21 cellular contexts compared by ENCODE assay signal in the genomic region with DNA sequence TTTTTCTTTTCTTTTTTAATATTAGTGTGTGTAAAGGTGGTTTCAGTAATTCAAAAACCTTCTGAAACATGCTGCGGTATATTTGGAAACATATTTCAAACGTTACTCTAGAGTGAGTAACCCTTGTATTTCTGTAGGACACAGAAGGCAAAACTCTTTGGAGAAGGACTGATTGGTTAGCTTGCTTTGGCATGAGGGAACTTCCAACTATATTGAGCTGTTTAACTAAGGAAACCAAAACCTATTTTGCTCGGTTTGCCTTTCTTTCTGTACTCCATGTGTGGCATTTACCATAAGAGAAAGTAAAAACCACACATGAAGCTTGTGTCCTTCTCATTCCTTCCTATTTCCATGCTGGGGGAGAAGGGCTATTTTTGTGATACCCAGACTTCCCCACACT.
"Had no signal": no experiment of that assay in that cellular context is flagged by ENCODE, and none has a peak within 500 bp of the region (broad histone marks: within the 10 kb centered on the region; RNA-seq: fewer than 3 reads in every experiment).

No MANE protein-coding gene starts in this region.

- H3K27me3 ChIP-seq: adrenal gland, colonic mucosa, right atrium auricular region, tibial nerve, uterus had no signal

- H3K36me3 ChIP-seq: adrenal gland, colonic mucosa, left ventricle myocardium inferior, right atrium auricular region, tibial nerve, uterus, WERI-Rb-1 had no signal

- DNase-seq: activated CD4-positive, alpha-beta memory T cell treated with anti-CD3 and anti-CD28 coated beads, Interleukin-2, amount 10 ng/mL, durations not matched to agents 7 days and 5 days; activated CD4-positive, alpha-beta T cell treated with anti-CD3 and anti-CD28 coated beads for 36 hours; activated effector memory CD4-positive, alpha-beta T cell treated with anti-CD3 and anti-CD28 coated beads, Interleukin-2, amount 50 U/mL, for 16 hours; activated T-cell treated with anti-CD3 and anti-CD28 coated beads, Interleukin-2, amount 50 U/mL, for 24 hours; adrenal gland; colonic mucosa; left ventricle myocardium inferior; mesenchymal stem cell; natural killer cell; nucleus accumbens; small intestine; stimulated activated CD4-positive, alpha-beta T cell treated with anti-CD3 and anti-CD28 coated beads, Interleukin-4, amount 100 ng/mL, for 4 hours; stimulated activated CD8-positive, alpha-beta memory T cell treated with anti-CD3 and anti-CD28 coated beads, Interleukin-4, amount 100 ng/mL, for 48 hours; stimulated activated naive CD4-positive, alpha-beta T cell treated with Interleukin-2 at 50 U/mL for 16 hours; substantia nigra; uterus; WERI-Rb-1 had no signal

- H3K4me3 ChIP-seq: adrenal gland, colonic mucosa, left ventricle myocardium inferior, right atrium auricular region, tibial nerve, uterus had no signal

- H3K27ac ChIP-seq: adrenal gland, colonic mucosa, foreskin keratinocyte, left ventricle myocardium inferior, right atrium auricular region, tibial nerve, uterus, WERI-Rb-1 had no signal

- H3K4me1 ChIP-seq: adrenal gland, colonic mucosa, foreskin keratinocyte, right atrium auricular region, uterus had no signal

- H3K9me3 ChIP-seq: adrenal gland, colonic mucosa, left ventricle myocardium inferior, right atrium auricular region, tibial nerve, uterus had no signal

- ATAC-seq: esophagus mucosa, natural killer cell had no signal
